1 cellular context compared by ENCODE assay signal in the genomic region with DNA sequence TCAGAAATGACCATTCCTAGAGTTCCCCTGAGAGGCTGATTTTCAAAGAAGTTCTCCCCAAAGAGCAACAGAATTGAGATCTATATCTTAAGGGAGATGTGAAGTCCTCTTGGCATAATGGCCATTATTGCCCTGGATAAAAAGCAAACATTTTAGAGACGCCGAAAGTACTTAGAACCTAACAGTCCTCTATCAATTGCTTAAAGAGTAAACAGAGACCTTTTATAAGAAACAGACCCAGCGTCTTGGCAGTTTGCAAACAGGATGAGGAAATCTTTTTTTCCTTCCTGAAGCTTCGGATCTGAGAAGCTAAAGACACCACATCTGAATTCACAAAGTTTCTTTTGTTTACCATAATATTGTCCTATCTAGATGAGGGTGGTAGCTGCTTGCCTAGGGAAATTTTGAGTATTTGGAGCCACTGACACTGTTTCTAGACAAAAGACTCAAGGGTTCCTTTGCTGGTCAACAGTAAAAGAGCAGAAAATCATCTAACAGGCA.
TF ChIP-seq lines count a peak whose summit lies in the region.

No MANE protein-coding gene starts in this region.

TF ChIP-seq in endothelial cell of umbilical vein, 7 proteins besides CTCF, POLR2A, EP300 and RAD21:
- TF ChIP-seq JUN (IDR thresholded peaks at IDR 0.05; ENCODE audit: borderline replicate concordance, insufficient read depth, insufficient read length, low read depth), result no peak
- TF ChIP-seq FOS (IDR thresholded peaks at IDR 0.05; ENCODE audit: borderline replicate concordance, insufficient read depth, low read length), result no peak
- no peak for TF ChIP-seq POLR2AphosphoS5 (IDR thresholded peaks at IDR 0.05; ENCODE audit: insufficient read depth, low read depth, low read length)
- no peak for TF ChIP-seq EZH2 (IDR thresholded peaks at IDR 0.05; ENCODE audit: borderline replicate concordance, low read depth, low read length, severe bottlenecking)
- TF ChIP-seq MAX (IDR thresholded peaks at IDR 0.05; ENCODE audit: insufficient read depth, insufficient read length), result no peak
- no peak for TF ChIP-seq MYC (IDR thresholded peaks at IDR 0.05; ENCODE audit: low read depth, low read length)
- TF ChIP-seq GATA2 (IDR thresholded peaks at IDR 0.05; ENCODE audit: insufficient read depth, insufficient read length, low read depth, low read length), result no peak
TF ChIP-seq in endothelial cell of umbilical vein: peak in this region for 0.
